In the genomic region with DNA sequence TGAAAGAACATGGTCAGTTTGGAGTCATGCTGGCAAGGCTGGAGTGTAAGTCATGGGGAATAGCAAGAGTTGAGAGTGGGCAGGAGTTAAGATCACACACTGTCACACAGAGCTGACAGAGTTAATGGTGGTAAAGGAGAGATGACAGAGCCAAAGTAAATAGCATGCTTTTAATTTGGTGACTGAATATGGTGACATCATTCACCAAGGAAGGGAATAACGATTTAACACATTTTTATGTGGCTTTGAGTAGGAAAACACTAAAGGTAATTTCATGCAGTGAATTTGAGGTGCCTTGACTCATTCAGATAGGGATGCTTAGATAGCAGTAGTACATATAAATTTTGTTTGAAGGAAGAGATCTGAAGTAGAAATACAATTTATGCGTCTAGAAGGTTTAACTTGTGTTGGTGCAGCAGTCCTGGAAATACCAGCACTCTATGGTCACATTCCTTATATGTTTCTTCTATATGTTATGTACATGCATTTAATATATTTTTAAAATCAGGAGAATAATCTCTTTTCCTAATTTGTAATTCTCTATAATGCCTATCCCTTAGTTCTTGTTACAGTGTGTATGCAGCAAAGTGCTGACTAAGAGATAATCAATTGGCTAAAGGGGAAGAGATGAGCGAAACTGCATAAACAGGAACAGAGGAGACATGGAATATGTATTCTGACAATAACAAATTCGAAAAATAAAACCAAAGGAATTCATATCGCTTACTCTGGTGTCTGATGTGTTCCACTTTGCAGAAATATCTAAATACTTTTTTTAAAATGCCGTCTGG, we compare ENCODE assay signal across 12 cellular contexts.
"Had no signal": no experiment of that assay in that cellular context is flagged by ENCODE, and none has a peak within 500 bp of the region (broad histone marks: within the 10 kb centered on the region; RNA-seq: fewer than 3 reads in every experiment).

No MANE protein-coding gene starts in this region.

- H3K27me3 Mint-ChIP-seq: activated CD4-positive, alpha-beta memory T cell treated with anti-CD3 and anti-CD28 coated beads, Interleukin-2, amount 10 ng/mL, durations not matched to agents 7 days and 5 days; activated naive CD4-positive, alpha-beta T cell treated with anti-CD3 and anti-CD28 coated beads, Interleukin-2, amount 10 ng/mL, durations not matched to agents 7 days and 5 days; stimulated activated memory B cell treated with anti-CD40 and anti-IgM and Interleukin-4, amounts not matched to agents 10 μg/mL and 1 μg/mL and 100 μg/mL, for 72 hours had no signal

- DNase-seq: activated CD4-positive, alpha-beta memory T cell treated with anti-CD3 and anti-CD28 coated beads, Interleukin-2, amount 10 ng/mL, durations not matched to agents 7 days and 5 days; activated CD8-positive, alpha-beta memory T cell treated with anti-CD3 and anti-CD28 coated beads, Interleukin-2, amount 50 U/mL, for 48 hours; activated naive CD4-positive, alpha-beta T cell treated with anti-CD3 and anti-CD28 coated beads, Interleukin-2, amount 10 ng/mL, durations not matched to agents 7 days and 5 days; amniotic stem cell; endodermal cell; left cardiac atrium; natural killer cell; psoas muscle; right lobe of liver had no signal

- H3K4me1 Mint-ChIP-seq: activated CD4-positive, alpha-beta memory T cell treated with anti-CD3 and anti-CD28 coated beads, Interleukin-2, amount 10 ng/mL, durations not matched to agents 7 days and 5 days; activated naive CD4-positive, alpha-beta T cell treated with anti-CD3 and anti-CD28 coated beads, Interleukin-2, amount 10 ng/mL, durations not matched to agents 7 days and 5 days; endodermal cell; stimulated activated memory B cell treated with anti-CD40 and anti-IgM and Interleukin-4, amounts not matched to agents 10 μg/mL and 1 μg/mL and 100 μg/mL, for 72 hours had no signal

- H3K27ac ChIP-seq: breast epithelium, psoas muscle, right lobe of liver, tibial nerve had no signal

- H3K4me3 ChIP-seq: breast epithelium, psoas muscle, right lobe of liver, tibial nerve had no signal

- H3K9me3 ChIP-seq: breast epithelium, psoas muscle, right lobe of liver, tibial nerve had no signal

- H3K4me1 ChIP-seq: breast epithelium, psoas muscle, right lobe of liver, tibial nerve had no signal

- H3K27me3 ChIP-seq: breast epithelium, right lobe of liver, tibial nerve had no signal

- H3K4me3 Mint-ChIP-seq: activated CD4-positive, alpha-beta memory T cell treated with anti-CD3 and anti-CD28 coated beads, Interleukin-2, amount 10 ng/mL, durations not matched to agents 7 days and 5 days; activated naive CD4-positive, alpha-beta T cell treated with anti-CD3 and anti-CD28 coated beads, Interleukin-2, amount 10 ng/mL, durations not matched to agents 7 days and 5 days; endodermal cell; natural killer cell; stimulated activated memory B cell treated with anti-CD40 and anti-IgM and Interleukin-4, amounts not matched to agents 10 μg/mL and 1 μg/mL and 100 μg/mL, for 72 hours had no signal

- ATAC-seq: left cardiac atrium; natural killer cell; psoas muscle; stimulated activated memory B cell treated with anti-CD40 and anti-IgM and Interleukin-4, amounts not matched to agents 10 μg/mL and 1 μg/mL and 100 μg/mL, for 72 hours had no signal

- H3K27ac Mint-ChIP-seq: activated CD4-positive, alpha-beta memory T cell treated with anti-CD3 and anti-CD28 coated beads, Interleukin-2, amount 10 ng/mL, durations not matched to agents 7 days and 5 days; activated naive CD4-positive, alpha-beta T cell treated with anti-CD3 and anti-CD28 coated beads, Interleukin-2, amount 10 ng/mL, durations not matched to agents 7 days and 5 days; endodermal cell had no signal

- H3K9me3 Mint-ChIP-seq: activated CD4-positive, alpha-beta memory T cell treated with anti-CD3 and anti-CD28 coated beads, Interleukin-2, amount 10 ng/mL, durations not matched to agents 7 days and 5 days; activated naive CD4-positive, alpha-beta T cell treated with anti-CD3 and anti-CD28 coated beads, Interleukin-2, amount 10 ng/mL, durations not matched to agents 7 days and 5 days; natural killer cell; stimulated activated memory B cell treated with anti-CD40 and anti-IgM and Interleukin-4, amounts not matched to agents 10 μg/mL and 1 μg/mL and 100 μg/mL, for 72 hours had no signal
